ENCODE assay signal across 1 cellular context in the genomic region with DNA sequence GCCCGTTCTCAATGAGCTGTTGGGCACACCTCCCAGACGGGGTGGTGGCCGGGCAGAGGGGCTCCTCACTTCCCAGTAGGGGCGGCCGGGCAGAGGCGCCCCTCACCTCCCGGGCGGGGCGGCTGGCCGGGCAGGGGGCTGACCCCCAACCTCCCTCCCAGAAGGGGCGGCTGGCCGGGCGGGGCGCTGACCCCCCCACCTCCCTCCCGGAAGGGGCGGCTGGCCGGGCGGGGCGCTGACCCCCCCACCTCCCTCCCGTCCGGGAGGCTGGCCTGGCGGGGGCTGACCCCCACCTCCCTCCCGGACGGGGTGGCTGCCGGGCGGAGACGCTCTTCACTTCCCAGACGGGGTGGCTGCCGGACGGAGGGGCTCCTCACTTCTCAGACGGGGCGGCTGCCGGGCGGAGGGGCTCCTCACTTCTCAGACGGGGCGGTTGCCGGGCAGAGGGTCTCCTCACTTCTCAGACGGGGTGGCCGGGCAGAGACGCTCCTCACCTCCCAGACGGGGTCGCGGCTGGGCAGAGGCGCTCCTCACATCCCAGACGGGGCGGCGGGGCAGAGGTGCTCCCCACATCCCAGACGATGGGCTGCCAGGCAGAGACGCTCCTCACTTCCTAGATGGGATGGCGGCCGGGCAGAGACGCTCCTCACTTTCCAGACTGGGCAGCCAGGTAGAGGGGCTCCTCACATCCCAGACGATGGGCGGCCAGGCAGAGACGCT.
TF ChIP-seq lines count a peak whose summit lies in the region.

No MANE protein-coding gene starts in this region.

TF ChIP-seq in HepG2, 621 proteins besides CTCF, POLR2A, EP300 and RAD21:
- TF ChIP-seq, protein P1, sequence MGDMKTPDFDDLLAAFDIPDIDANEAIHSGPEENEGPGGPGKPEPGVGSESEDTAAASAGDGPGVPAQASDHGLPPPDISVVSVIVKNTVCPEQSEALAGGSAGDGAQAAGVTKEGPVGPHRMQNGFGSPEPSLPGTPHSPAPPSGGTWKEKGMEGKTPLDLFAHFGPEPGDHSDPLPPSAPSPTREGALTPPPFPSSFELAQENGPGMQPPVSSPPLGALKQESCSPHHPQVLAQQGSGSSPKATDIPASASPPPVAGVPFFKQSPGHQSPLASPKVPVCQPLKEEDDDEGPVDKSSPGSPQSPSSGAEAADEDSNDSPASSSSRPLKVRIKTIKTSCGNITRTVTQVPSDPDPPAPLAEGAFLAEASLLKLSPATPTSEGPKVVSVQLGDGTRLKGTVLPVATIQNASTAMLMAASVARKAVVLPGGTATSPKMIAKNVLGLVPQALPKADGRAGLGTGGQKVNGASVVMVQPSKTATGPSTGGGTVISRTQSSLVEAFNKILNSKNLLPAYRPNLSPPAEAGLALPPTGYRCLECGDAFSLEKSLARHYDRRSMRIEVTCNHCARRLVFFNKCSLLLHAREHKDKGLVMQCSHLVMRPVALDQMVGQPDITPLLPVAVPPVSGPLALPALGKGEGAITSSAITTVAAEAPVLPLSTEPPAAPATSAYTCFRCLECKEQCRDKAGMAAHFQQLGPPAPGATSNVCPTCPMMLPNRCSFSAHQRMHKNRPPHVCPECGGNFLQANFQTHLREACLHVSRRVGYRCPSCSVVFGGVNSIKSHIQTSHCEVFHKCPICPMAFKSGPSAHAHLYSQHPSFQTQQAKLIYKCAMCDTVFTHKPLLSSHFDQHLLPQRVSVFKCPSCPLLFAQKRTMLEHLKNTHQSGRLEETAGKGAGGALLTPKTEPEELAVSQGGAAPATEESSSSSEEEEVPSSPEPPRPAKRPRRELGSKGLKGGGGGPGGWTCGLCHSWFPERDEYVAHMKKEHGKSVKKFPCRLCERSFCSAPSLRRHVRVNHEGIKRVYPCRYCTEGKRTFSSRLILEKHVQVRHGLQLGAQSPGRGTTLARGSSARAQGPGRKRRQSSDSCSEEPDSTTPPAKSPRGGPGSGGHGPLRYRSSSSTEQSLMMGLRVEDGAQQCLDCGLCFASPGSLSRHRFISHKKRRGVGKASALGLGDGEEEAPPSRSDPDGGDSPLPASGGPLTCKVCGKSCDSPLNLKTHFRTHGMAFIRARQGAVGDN (CRISPR knock-in tag; IDR thresholded peaks at IDR 0.05): peak; percentile 25
